Comparison of ENCODE assay signal across 8 cellular contexts in the genomic region with DNA sequence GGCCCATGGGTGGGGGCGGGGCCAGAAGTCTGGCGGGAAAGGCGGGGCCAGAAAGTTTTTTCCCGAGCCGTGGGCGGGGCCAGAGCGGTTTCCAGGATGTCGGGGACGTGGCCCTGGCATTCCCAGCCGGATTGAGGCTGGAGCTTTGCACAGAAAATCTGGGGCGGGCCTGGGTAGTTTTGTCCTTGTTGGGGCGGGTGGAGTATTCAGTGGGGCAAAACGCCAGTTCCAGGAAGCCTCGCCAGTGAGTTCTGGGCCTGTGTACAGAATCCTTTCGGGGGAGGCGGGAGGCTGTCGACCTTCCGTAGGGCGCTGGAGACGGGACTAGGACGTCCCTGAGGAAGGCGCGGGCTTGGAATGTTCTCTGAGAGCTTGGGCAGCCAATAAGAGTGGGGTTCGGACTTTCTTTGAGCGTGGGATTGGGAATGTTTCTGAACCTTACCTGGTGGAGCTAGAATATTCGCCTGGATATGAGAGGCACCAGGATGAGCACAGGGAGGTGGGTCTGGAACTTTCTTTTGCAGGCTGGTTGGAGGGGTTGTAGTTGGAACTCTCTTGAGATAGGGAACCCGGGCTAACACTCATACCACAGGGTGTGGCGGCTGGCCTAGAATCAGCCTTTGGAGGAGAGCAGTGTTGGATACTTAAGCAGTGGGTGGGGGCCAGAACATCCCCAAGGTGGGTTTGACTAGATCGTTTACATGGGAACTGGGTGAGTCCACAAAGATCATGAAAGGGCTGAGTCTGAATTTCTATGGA. TPM values are rescaled to one million over a fixed set of nuclear protein-coding genes. Genes with fewer than 3 reads are reported as not detected.
DNase-seq lines count a peak whose midpoint lies in the region; ATAC-seq and TF ChIP-seq lines count a peak whose summit lies in the region.

No MANE protein-coding gene starts in this region.

- peak; percentile 40 to 52 for TF ChIP-seq POLR2A in Peyer's patch (IDR thresholded peaks at IDR 0.05)
- no peak for TF ChIP-seq POLR2A in erythroblast (IDR thresholded peaks at IDR 0.05; ENCODE audit: low read length)

- H3K4me3 ChIP-seq in Peyer's patch: peak overlapping the region; percentile 44 to 70 (median 52)
- H3K4me3 ChIP-seq in osteoblast (ENCODE audit: insufficient read depth, low read length): peak overlapping the region; percentile 83

- no peaks in the 10 kb centered on the region for H3K27me3 ChIP-seq in Peyer's patch
- no peaks in the 10 kb centered on the region for H3K27me3 ChIP-seq in osteoblast (ENCODE audit: insufficient read depth, low read length)

- peak overlapping the region; percentile 100 for H3K4me2 ChIP-seq in osteoblast (ENCODE audit: insufficient read depth, low read length)

- H3K36me3 ChIP-seq in Peyer's patch: peaks cover 0 to 43% (median 0%) of the 10 kb centered on the region in 3 donors
- peaks cover 38% of the 10 kb centered on the region for H3K36me3 ChIP-seq in osteoblast (ENCODE audit: insufficient read depth, low read length)

- TF ChIP-seq CTCF in Peyer's patch (IDR thresholded peaks at IDR 0.05) (no peak), osteoblast (IDR thresholded peaks at IDR 0.05; ENCODE audit: extremely low read depth, low read depth, low read length) (no peak)

- peak overlapping the region; percentile 80 for H2AFZ ChIP-seq in osteoblast (ENCODE audit: low read length)

- peak; percentile 5 for ATAC-seq in GM21360 (IDR thresholded peaks at IDR 0.05; ENCODE audit: unreplicated experiment)
- no peak for ATAC-seq in GM18502 (IDR thresholded peaks at IDR 0.05; ENCODE audit: poor library complexity, unreplicated experiment)

- H3K79me2 ChIP-seq in osteoblast (ENCODE audit: insufficient read depth, low read length): peaks cover 42% of the 10 kb centered on the region

- H4K20me1 ChIP-seq in osteoblast (ENCODE audit: insufficient read depth, low read length): peaks cover 7% of the 10 kb centered on the region

- H3K4me1 ChIP-seq in Peyer's patch (peaks cover 0 to 25% (median 6%) of the 10 kb centered on the region in 4 donors), osteoblast (ENCODE audit: insufficient read depth, low read length) (peaks cover 26% of the 10 kb centered on the region)

- no peaks in the 10 kb centered on the region for H3K9me3 ChIP-seq in Peyer's patch
- H3K9me3 ChIP-seq in osteoblast (ENCODE audit: low read depth, low read length): no peaks in the 10 kb centered on the region

- DNase-seq in Peyer's patch (no peak), erythroblast (lab: John Stamatoyannopoulos, UW) (peak; percentile 54 to 58), osteoblast (ENCODE audit: insufficient read length, low spot score, missing footprints) (peak; percentile 90), superior temporal gyrus (ENCODE audit: extremely low spot score) (no peak), cerebellar nuclear complex (lab: John Stamatoyannopoulos, UW) (no peak), ureter (ENCODE audit: low spot score) (no peak)

- H3K27ac ChIP-seq in Peyer's patch (peak overlapping the region; percentile 79 to 95 (median 92)), osteoblast (ENCODE audit: low read depth, low read length) (peak overlapping the region; percentile 95)

RNA-seq across cellular contexts. Expression of gene CCDC9, which starts 1.3 kb away (rescaled TPM):
- total RNA-seq in Peyer's patch: 100 to 1,000 TPM in 1 of 4 donors, 10 to 100 TPM in 3; 12.1 to 104 (median 35.8) TPM
- 7.6 and 8.0 TPM in 2 replicates for total RNA-seq in osteoblast
- 37.2 TPM for total RNA-seq in ureter

RNA-seq across cellular contexts. Expression of gene INAFM1, which starts 17.1 kb away (rescaled TPM):
- total RNA-seq in Peyer's patch (10 to 100 TPM in 2 of 4 donors, 1 to 10 TPM in 2; 6.1 to 23.9 (median 12.8) TPM), osteoblast (2.5 and 4.4 TPM in 2 replicates), ureter (22.2 TPM)

RNA-seq across cellular contexts. Expression of gene BBC3, which starts 26.6 kb away (rescaled TPM):
- total RNA-seq in Peyer's patch: 10 to 100 TPM in 1 of 4 donors, 1 to 10 TPM in 3; 4.1 to 10.0 (median 5.5) TPM
- 26.8 and 28.2 TPM in 2 replicates for total RNA-seq in osteoblast
- 9.9 TPM for total RNA-seq in ureter

RNA-seq across cellular contexts. Expression of gene C5AR1, which starts 52.1 kb away (rescaled TPM):
- 1 to 10 TPM in 2 of 4 donors, under 1 TPM in 1, not detected in 1; 0.70 to 5.0 (median 2.2) TPM for total RNA-seq in Peyer's patch
- total RNA-seq in osteoblast: 0.29 and 0.72 TPM in 2 replicates
- 5.1 TPM for total RNA-seq in ureter

Comparison
In these comparisons a context has a peak if more than half of its experiments do, and no peak if none do; other contexts are left out.
1. DNase-seq: peak in erythroblast (2 of 2) and osteoblast (single experiment); none in Peyer's patch (0 of 3), superior temporal gyrus (single experiment), cerebellar nuclear complex (0 of 2) and ureter (single experiment).